Comparison of ENCODE assay signal across 1 cellular context in genomic region chr2:20525041-20526035, GRCh38.
TF ChIP-seq lines count a peak whose summit lies in the region.

No MANE protein-coding gene starts in this region.

TF ChIP-seq in K562, 482 proteins besides CTCF, POLR2A, EP300 and RAD21 (continued from another document):
- TF ChIP-seq, protein P1, sequence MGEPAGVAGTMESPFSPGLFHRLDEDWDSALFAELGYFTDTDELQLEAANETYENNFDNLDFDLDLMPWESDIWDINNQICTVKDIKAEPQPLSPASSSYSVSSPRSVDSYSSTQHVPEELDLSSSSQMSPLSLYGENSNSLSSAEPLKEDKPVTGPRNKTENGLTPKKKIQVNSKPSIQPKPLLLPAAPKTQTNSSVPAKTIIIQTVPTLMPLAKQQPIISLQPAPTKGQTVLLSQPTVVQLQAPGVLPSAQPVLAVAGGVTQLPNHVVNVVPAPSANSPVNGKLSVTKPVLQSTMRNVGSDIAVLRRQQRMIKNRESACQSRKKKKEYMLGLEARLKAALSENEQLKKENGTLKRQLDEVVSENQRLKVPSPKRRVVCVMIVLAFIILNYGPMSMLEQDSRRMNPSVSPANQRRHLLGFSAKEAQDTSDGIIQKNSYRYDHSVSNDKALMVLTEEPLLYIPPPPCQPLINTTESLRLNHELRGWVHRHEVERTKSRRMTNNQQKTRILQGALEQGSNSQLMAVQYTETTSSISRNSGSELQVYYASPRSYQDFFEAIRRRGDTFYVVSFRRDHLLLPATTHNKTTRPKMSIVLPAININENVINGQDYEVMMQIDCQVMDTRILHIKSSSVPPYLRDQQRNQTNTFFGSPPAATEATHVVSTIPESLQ (CRISPR knock-in tag; IDR thresholded peaks at IDR 0.05): no peak
- 0 out of 2 replicates have a peak, but pooled peaks have one; percentile 4 for TF ChIP-seq CBFA2T2 (conservative IDR thresholded peaks at IDR 0.05)
- no peak for TF ChIP-seq BCL6 (CRISPR knock-in tag; IDR thresholded peaks at IDR 0.05)
- TF ChIP-seq PHF8 (IDR thresholded peaks at IDR 0.05; ENCODE audit: borderline replicate concordance, low read length): peak; percentile 38; the same call in 1 of the 2 replicates
- no peak for TF ChIP-seq DPF2 (IDR thresholded peaks at IDR 0.05)
- TF ChIP-seq RBFOX2 (IDR thresholded peaks at IDR 0.05; ENCODE audit: low read depth, low read length): 0 out of 2 replicates have a peak, but pooled peaks have one; percentile 18
- TF ChIP-seq, protein P2, sequence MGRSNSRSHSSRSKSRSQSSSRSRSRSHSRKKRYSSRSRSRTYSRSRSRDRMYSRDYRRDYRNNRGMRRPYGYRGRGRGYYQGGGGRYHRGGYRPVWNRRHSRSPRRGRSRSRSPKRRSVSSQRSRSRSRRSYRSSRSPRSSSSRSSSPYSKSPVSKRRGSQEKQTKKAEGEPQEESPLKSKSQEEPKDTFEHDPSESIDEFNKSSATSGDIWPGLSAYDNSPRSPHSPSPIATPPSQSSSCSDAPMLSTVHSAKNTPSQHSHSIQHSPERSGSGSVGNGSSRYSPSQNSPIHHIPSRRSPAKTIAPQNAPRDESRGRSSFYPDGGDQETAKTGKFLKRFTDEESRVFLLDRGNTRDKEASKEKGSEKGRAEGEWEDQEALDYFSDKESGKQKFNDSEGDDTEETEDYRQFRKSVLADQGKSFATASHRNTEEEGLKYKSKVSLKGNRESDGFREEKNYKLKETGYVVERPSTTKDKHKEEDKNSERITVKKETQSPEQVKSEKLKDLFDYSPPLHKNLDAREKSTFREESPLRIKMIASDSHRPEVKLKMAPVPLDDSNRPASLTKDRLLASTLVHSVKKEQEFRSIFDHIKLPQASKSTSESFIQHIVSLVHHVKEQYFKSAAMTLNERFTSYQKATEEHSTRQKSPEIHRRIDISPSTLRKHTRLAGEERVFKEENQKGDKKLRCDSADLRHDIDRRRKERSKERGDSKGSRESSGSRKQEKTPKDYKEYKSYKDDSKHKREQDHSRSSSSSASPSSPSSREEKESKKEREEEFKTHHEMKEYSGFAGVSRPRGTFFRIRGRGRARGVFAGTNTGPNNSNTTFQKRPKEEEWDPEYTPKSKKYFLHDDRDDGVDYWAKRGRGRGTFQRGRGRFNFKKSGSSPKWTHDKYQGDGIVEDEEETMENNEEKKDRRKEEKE (IDR thresholded peaks at IDR 0.05; ENCODE audit: borderline replicate concordance in 1 of 2, control insufficient read depth in 1 of 2, low read depth in 2 of 2, low read length in 1 of 2): no peak
- no peak for TF ChIP-seq CEBPG (CRISPR knock-in tag; IDR thresholded peaks at IDR 0.05)
- TF ChIP-seq CEBPG (tag; conservative IDR thresholded peaks at IDR 0.05 in 1 of 2, IDR thresholded peaks at IDR 0.05 in 1 of 2): peak in 1 of 2 experiments; percentile 17; a peak in 1 of 4 replicates
- TF ChIP-seq SETDB1 (IDR thresholded peaks at IDR 0.05; ENCODE audit: low read length): no peak
- TF ChIP-seq ZNF589 (CRISPR knock-in tag; IDR thresholded peaks at IDR 0.05; ENCODE audit: low read depth): peak; percentile 54; the same call in 1 of the 2 replicates
- no peak for TF ChIP-seq GMEB1 (CRISPR knock-in tag; IDR thresholded peaks at IDR 0.05)
- peak; percentile 76; the same call in 1 of the 2 replicates for TF ChIP-seq ZBTB9 (CRISPR knock-in tag; IDR thresholded peaks at IDR 0.05)
- no peak for TF ChIP-seq WHSC1 (IDR thresholded peaks at IDR 0.05; ENCODE audit: low read length)
- TF ChIP-seq CXXC5 (CRISPR knock-in tag; IDR thresholded peaks at IDR 0.05): 0 out of 2 replicates have a peak, but pooled peaks have one; percentile 10
- TF ChIP-seq ZNF431 (CRISPR knock-in tag; IDR thresholded peaks at IDR 0.05): peak; percentile 82
- no peak for TF ChIP-seq PTBP1 (IDR thresholded peaks at IDR 0.05; ENCODE audit: low read depth, low read length)
- no peak for TF ChIP-seq TCF7L2 (IDR thresholded peaks at IDR 0.05; ENCODE audit: low read depth, low read length)
- no peak for TF ChIP-seq RNF2 (IDR thresholded peaks at IDR 0.05)
- no peak for TF ChIP-seq FOXP4 (CRISPR knock-in tag; IDR thresholded peaks at IDR 0.05; ENCODE audit: borderline replicate concordance)
- peak; percentile 26; the same call in 1 of the 2 replicates for TF ChIP-seq ZNF134 (CRISPR knock-in tag; conservative IDR thresholded peaks at IDR 0.05)
- 0 out of 2 replicates have a peak, but pooled peaks have one; percentile 7 for TF ChIP-seq SP1 (CRISPR knock-in tag; IDR thresholded peaks at IDR 0.05)
- TF ChIP-seq FIP1L1 (IDR thresholded peaks at IDR 0.05; ENCODE audit: low read depth, low read length, poor library complexity, severe bottlenecking): no peak
- 0 out of 2 replicates have a peak, but pooled peaks have one; percentile 55 for TF ChIP-seq KAT7 (CRISPR knock-in tag; IDR thresholded peaks at IDR 0.05; ENCODE audit: borderline replicate concordance)
- TF ChIP-seq U2AF2 (optimal IDR thresholded peaks at IDR 0.05; ENCODE audit: low read depth, low read length): no peak
- TF ChIP-seq GABPB1 (CRISPR knock-in tag; IDR thresholded peaks at IDR 0.05): peak; percentile 60; the same call in 1 of the 2 replicates
- TF ChIP-seq ZNF764 (CRISPR knock-in tag; IDR thresholded peaks at IDR 0.05; ENCODE audit: low read depth): no peak
- TF ChIP-seq DMBX1 (CRISPR knock-in tag; IDR thresholded peaks at IDR 0.05; ENCODE audit: borderline replicate concordance): peak; percentile 4; the same call in 1 of the 2 replicates
- TF ChIP-seq JUND (IDR thresholded peaks at IDR 0.05; ENCODE audit: borderline replicate concordance, low read depth, low read length): peak; percentile 27; the same call in 1 of the 2 replicates
- no peak for TF ChIP-seq JUND (tag; IDR thresholded peaks at IDR 0.05; ENCODE audit: borderline replicate concordance, low read depth, low read length)
- TF ChIP-seq, protein P3, sequence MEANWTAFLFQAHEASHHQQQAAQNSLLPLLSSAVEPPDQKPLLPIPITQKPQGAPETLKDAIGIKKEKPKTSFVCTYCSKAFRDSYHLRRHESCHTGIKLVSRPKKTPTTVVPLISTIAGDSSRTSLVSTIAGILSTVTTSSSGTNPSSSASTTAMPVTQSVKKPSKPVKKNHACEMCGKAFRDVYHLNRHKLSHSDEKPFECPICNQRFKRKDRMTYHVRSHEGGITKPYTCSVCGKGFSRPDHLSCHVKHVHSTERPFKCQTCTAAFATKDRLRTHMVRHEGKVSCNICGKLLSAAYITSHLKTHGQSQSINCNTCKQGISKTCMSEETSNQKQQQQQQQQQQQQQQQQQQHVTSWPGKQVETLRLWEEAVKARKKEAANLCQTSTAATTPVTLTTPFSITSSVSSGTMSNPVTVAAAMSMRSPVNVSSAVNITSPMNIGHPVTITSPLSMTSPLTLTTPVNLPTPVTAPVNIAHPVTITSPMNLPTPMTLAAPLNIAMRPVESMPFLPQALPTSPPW (CRISPR knock-in tag; IDR thresholded peaks at IDR 0.05): no peak; the same call in 1 of the 2 replicates
